In the genomic region with DNA sequence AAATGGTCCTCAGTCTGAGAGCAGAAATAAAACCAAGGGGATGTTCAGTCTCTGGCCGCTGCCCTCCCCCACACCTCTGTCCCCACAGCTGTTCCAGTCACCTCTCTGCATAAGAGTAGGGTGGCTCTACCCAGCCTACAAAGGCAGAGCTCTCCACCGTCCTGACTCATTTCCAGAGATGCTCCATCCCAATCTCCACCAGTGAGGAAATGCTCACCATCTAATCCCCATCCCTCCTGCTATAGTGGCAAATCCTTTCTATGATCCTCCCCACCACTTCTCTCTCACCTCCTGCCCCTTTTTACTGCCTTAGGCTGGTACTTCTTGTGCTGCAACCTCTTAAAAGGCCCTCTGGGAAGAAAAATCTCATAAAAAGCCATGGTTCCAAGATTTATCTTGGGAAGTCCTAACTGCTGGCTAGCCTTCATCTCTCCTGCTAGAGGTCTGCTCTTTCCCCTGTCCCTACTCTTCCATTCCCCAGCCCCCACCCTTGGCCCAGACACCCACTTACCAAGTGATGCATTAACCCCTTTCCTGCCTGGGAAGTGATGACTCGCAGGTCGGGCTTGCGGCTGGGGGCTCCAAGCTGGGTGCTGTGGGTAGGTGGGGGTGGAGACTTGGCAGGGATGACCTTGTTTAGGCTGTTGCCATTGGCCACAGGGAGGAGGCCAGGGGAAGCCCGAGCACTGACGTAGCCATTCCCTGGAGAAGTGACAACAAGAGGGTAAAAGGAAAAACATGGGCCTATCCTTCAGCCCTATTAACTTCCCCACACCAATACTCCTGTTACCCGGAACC, we compare ENCODE assay signal across 8 cellular contexts. TPM values are rescaled to one million over a fixed set of nuclear protein-coding genes. Genes with fewer than 3 reads are reported as not detected.
DNase-seq lines count a peak whose midpoint lies in the region; ATAC-seq, FAIRE-seq and TF ChIP-seq lines count a peak whose summit lies in the region.

No MANE protein-coding gene starts in this region.

- TF ChIP-seq CTCF in HepG2 (CRISPR knock-in tag; IDR thresholded peaks at IDR 0.05) (no peak), right lobe of liver (IDR thresholded peaks at IDR 0.05) (no peak), astrocyte of the cerebellum (IDR thresholded peaks at IDR 0.05; ENCODE audit: low read depth, low read length, missing control alignments) (no peak)

- no peak for ATAC-seq in HepG2
- no peak for ATAC-seq in right lobe of liver
- ATAC-seq in HG02678 (IDR thresholded peaks at IDR 0.05; ENCODE audit: unreplicated experiment) = no peak

- DNase-seq in HepG2 (ENCODE audit: low spot score) (peak; percentile 45), right lobe of liver (no peak), astrocyte of the cerebellum (ENCODE audit: low read depth) (peak; percentile 49), LoVo (ENCODE audit: low spot score) (no peak), HPDE6-E6E7 (ENCODE audit: extremely low spot score) (no peak)

- CTCF ChIA-PET in HepG2 (lab: Yijun Ruan, JAX; ENCODE audit: low intra/inter-chr PET ratio, low total read pairs) = no interaction called here

- no peak overlapping the region for H3K4me2 ChIP-seq in HepG2 (ENCODE audit: low read depth, low read length)

- peaks cover 57% of the 10 kb centered on the region for H3K4me1 ChIP-seq in HepG2 (ENCODE audit: insufficient read depth, low read length)
- peaks cover 0 to 55% (median 20%) of the 10 kb centered on the region in 4 donors for H3K4me1 ChIP-seq in right lobe of liver
- H3K4me1 ChIP-seq in urinary bladder (ENCODE audit: insufficient read depth) = no peaks in the 10 kb centered on the region

- no TSS peak for BruUV-seq in HepG2 (replicated peaks; lab: Mats Ljungman, UMichigan)

- no peaks in the 10 kb centered on the region for H4K20me1 ChIP-seq in HepG2 (ENCODE audit: insufficient read depth, low read length)

- no peak overlapping the region for H2AFZ ChIP-seq in HepG2 (ENCODE audit: low read length)

- no peak overlapping the region for H3K9ac ChIP-seq in HepG2 (ENCODE audit: insufficient read depth, low read depth, low read length)

- POLR2A ChIA-PET in HepG2 (lab: Yijun Ruan, JAX) = interaction anchor here (1.4 to 1.6 kb wide), 3 partner anchors 20 to 25 kb away, joined by 3 to 7 read pairs (median 4); a partner anchor contains a TSS

- no peak for FAIRE-seq in HepG2 (lab: Jason Lieb, UNC)

- H3K27me3 ChIP-seq in HepG2 (ENCODE audit: control insufficient read depth in 1 of 2, insufficient read depth in 2 of 2, low read length in 2 of 2) = no peaks in the 10 kb centered on the region
- H3K27me3 ChIP-seq in right lobe of liver = no peaks in the 10 kb centered on the region
- no peaks in the 10 kb centered on the region for H3K27me3 ChIP-seq in layer of hippocampus (ENCODE audit: control insufficient read depth, insufficient read depth, low read length)

- TF ChIP-seq POLR2A in HepG2 (IDR thresholded peaks at IDR 0.05; ENCODE audit: insufficient read depth in 1 of 2, low read depth in 2 of 2, low read length in 2 of 2) = no peak
- TF ChIP-seq POLR2A in right lobe of liver (IDR thresholded peaks at IDR 0.05) = no peak

- H3K79me2 ChIP-seq in HepG2 (ENCODE audit: insufficient read depth, low read length) = no peaks in the 10 kb centered on the region

- no peak overlapping the region for H3K4me3 ChIP-seq in HepG2 (replicated peaks in 1 of 3; ENCODE audit: insufficient read depth in 1 of 3, low read depth in 2 of 3, low read length in 3 of 3)
- H3K4me3 ChIP-seq in right lobe of liver = no peak overlapping the region
- no peak overlapping the region for H3K4me3 ChIP-seq in astrocyte of the cerebellum (ENCODE audit: low read depth, low read length)
- no peak overlapping the region for H3K4me3 ChIP-seq in urinary bladder (ENCODE audit: low read depth, low read length)

- no peaks in the 10 kb centered on the region for H3K9me3 ChIP-seq in HepG2 (ENCODE audit: low read length)
- no peaks in the 10 kb centered on the region for H3K9me3 ChIP-seq in right lobe of liver

- in situ Hi-C loops in HepG2 (cut with HindIII; ENCODE audit: extremely low pct_ligation_motif_present, low pct_unique_long_range_greater_than_20kb) = no loop called here
- in situ Hi-C loops in astrocyte of the cerebellum (cut with HindIII; ENCODE audit: low sequenced_read_pairs) = no loop called here

- 81% methylated on average over 7 of the region's 8 CpGs for WGBS in HepG2 (ENCODE audit: low lambda C conversion rate)
- WGBS in right lobe of liver (ENCODE audit: insufficient coverage, low coverage, low lambda C conversion rate, missing lambda C conversion rate) = 62% methylated on average over 6 of the region's 8 CpGs
- WGBS in urinary bladder = 34% methylated on average over 8 of the region's 8 CpGs

- H3K27ac ChIP-seq in HepG2 (ENCODE audit: extremely low read length, insufficient read depth, low read length) = peak overlapping the region; percentile 25
- peak overlapping the region in 1 of 3 donors; percentile 51 for H3K27ac ChIP-seq in right lobe of liver
- peak overlapping the region; percentile 89 for H3K27ac ChIP-seq in layer of hippocampus (ENCODE audit: low read depth, low read length)
- H3K27ac ChIP-seq in urinary bladder (ENCODE audit: low read depth) = peak overlapping the region; percentile 77

- peaks cover 31 to 58% of the 10 kb centered on the region in 2 experiments; a peak in 4 of 5 replicates for H3K36me3 ChIP-seq in HepG2 (replicated peaks in 1 of 2; ENCODE audit: control insufficient read depth in 1 of 2, insufficient read depth in 2 of 2, low read length in 2 of 2)
- peaks cover 3 to 81% (median 39%) of the 10 kb centered on the region in 4 donors for H3K36me3 ChIP-seq in right lobe of liver
- H3K36me3 ChIP-seq in urinary bladder (ENCODE audit: insufficient read depth) = no peaks in the 10 kb centered on the region

- TF ChIP-seq RAD21 in HepG2 (CRISPR knock-in tag; IDR thresholded peaks at IDR 0.05) = no peak

- TF ChIP-seq EP300 in HepG2 (IDR thresholded peaks at IDR 0.05; ENCODE audit: low read depth in 2 of 2, low read length in 2 of 2) (no peak), HepG2 (CRISPR knock-in tag; IDR thresholded peaks at IDR 0.05; ENCODE audit: borderline replicate concordance) (no peak)

- intact Hi-C loops in HepG2 (cut with micrococcal nuclease; ENCODE audit: unreplicated experiment) = no loop called here
- intact Hi-C loops in right lobe of liver (cut with DNase I) = no loop called here

TF ChIP-seq in HepG2, 621 proteins besides CTCF, POLR2A, EP300 and RAD21:
- TF ChIP-seq PTBP1 (IDR thresholded peaks at IDR 0.05; ENCODE audit: low read depth, low read length, poor library complexity, severe bottlenecking) = no peak
- peak; percentile 83 for TF ChIP-seq FOSL2 (CRISPR knock-in tag; IDR thresholded peaks at IDR 0.05)
- peak; percentile 79 for TF ChIP-seq ZNF652 (CRISPR knock-in tag; IDR thresholded peaks at IDR 0.05; ENCODE audit: borderline replicate concordance, low read depth)

RNA-seq across cellular contexts. Expression of a gene that starts 23.9 kb away (rescaled TPM):
- 1.3 and 1.6 TPM in 2 replicates for total RNA-seq in HepG2 (2016; rRNA removed; fragmentation: Illumina TruSeq; extraction: Trizol)
- 0.10 and 0.18 TPM in 2 replicates for total RNA-seq in HepG2 (2016; cell fraction: cytosol; rRNA removed; fragmentation: Illumina TruSeq; extraction: Trizol; ENCODE audit: low read depth)
- 0.94 and 1.4 TPM in 2 replicates for total RNA-seq in HepG2 (2016; cell fraction: insoluble cytoplasmic fraction; rRNA removed; fragmentation: Illumina TruSeq; extraction: Trizol)
- 0.86 and 1.1 TPM in 2 replicates for total RNA-seq in HepG2 (2016; cell fraction: membrane; rRNA removed; fragmentation: Illumina TruSeq; extraction: Trizol)
- 1.6 and 2.1 TPM in 2 replicates for total RNA-seq in HepG2 (2016; cell fraction: nucleus; rRNA removed; fragmentation: Illumina TruSeq; extraction: Trizol)
- polyA plus RNA-seq in HepG2 (2011; rRNA removed) = 3.9 and 4.8 TPM in 2 replicates
- 3.4 and 4.5 TPM in 2 replicates for polyA plus RNA-seq in HepG2 (2011; cell fraction: cytosol; rRNA removed)
- polyA plus RNA-seq in HepG2 (2011; cell fraction: nucleus; rRNA removed) = 16.7 and 19.0 TPM in 2 replicates
- polyA plus RNA-seq in HepG2 (2012) = 7.2 and 7.9 TPM in 2 replicates
- polyA plus RNA-seq in HepG2 (2016; cell fraction: cytosol; fragmentation: Illumina TruSeq; extraction: Trizol; ENCODE audit: low read depth) = 0.14 and 0.24 TPM in 2 replicates
- polyA plus RNA-seq in HepG2 (2016; cell fraction: insoluble cytoplasmic fraction; fragmentation: Illumina TruSeq; extraction: Trizol; ENCODE audit: low read depth) = 2.7 and 4.2 TPM in 2 replicates
- polyA plus RNA-seq in HepG2 (2016; cell fraction: membrane; fragmentation: Illumina TruSeq; extraction: Trizol; ENCODE audit: low read depth) = 0.64 and 0.70 TPM in 2 replicates
- 5.2 and 6.2 TPM in 2 replicates for polyA plus RNA-seq in HepG2 (2016; cell fraction: nucleus; fragmentation: Illumina TruSeq; extraction: Trizol; ENCODE audit: insufficient read depth, low read depth)
- polyA minus RNA-seq in HepG2 (2011; rRNA and poly(A)+ RNA removed; ENCODE audit: low replicate concordance) = 6.9 and 12.7 TPM in 2 replicates
- 4.3 and 7.2 TPM in 2 replicates for polyA minus RNA-seq in HepG2 (2011; cell fraction: cytosol; rRNA and poly(A)+ RNA removed)
- polyA minus RNA-seq in HepG2 (2011; cell fraction: nucleus; rRNA and poly(A)+ RNA removed) = 5.4 and 6.3 TPM in 2 replicates
- total RNA-seq in right lobe of liver = 10 to 100 TPM; 13.3 to 17.1 (median 15.0) TPM
- total RNA-seq in urinary bladder = 10.0 TPM
- 55.5 TPM for polyA plus RNA-seq in urinary bladder

Comparison
In these comparisons a context has a peak if more than half of its experiments do, and no peak if none do; other contexts are left out.
1. DNase-seq: peak in HepG2 (single experiment) and astrocyte of the cerebellum (single experiment); none in right lobe of liver (0 of 3), LoVo (single experiment) and HPDE6-E6E7 (single experiment).